Comparison of ENCODE assay signal across 14 cellular contexts in the genomic region with DNA sequence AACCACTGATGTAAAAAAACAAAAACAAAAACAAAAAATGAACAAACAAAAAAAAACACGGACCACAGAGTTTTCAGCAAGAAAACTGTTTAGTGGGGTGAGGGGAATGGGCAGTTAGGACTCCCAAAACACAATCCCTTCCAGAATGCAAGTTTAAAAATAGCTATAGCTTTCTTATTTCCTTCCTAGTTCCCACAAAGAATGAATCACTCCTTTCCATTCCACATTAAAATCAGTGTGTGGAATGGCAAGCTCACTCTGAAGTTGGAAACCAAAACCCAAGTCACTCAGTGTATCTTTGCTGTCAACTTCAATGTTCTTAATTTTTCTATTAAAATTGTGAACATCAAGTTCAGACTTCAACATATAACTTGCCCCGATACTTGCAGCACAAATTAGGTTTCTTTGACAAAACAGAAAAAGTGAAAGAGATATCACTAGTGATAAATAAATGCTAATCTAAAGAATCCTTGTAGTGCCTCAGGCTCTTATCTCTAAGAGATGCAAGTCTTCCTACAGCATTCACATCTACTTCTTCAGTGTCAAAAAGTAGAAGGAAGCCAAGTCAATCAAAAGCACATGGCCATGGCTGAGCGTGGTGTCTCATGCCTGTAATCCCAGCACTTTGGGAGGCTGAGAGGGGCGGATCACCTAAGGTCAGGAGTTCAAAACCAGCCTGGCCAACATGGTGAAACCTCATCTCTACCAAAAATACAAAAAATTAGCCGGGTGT. TPM values are rescaled to one million over a fixed set of nuclear protein-coding genes. Genes with fewer than 3 reads are reported as not detected.
DNase-seq lines count a peak whose midpoint lies in the region; ATAC-seq and TF ChIP-seq lines count a peak whose summit lies in the region.
"Had no signal": no experiment of that assay in that cellular context is flagged by ENCODE, and none has a peak within 500 bp of the region (broad histone marks: within the 10 kb centered on the region; RNA-seq: fewer than 3 reads in every experiment).

No MANE protein-coding gene starts in this region.

- peak overlapping the region; percentile 72 to 77 for H3K27ac ChIP-seq in ascending aorta
- peak overlapping the region in 2 of 3 donors; percentile 25 to 35 for H3K27ac ChIP-seq in thyroid gland

- no peaks in the 10 kb centered on the region for H3K27me3 Mint-ChIP-seq in activated naive CD8-positive, alpha-beta T cell
- no peaks in the 10 kb centered on the region for H3K27me3 Mint-ChIP-seq in activated naive CD8-positive, alpha-beta T cell treated with anti-CD3 and anti-CD28 coated beads for 36 hours
- H3K27me3 Mint-ChIP-seq: activated naive CD8-positive, alpha-beta T cell treated with anti-CD3 and anti-CD28 coated beads, Interleukin-2, amount 10 ng/mL, durations not matched to agents 7 days and 5 days; naive thymus-derived CD8-positive, alpha-beta T cell had no signal

- H3K36me3 ChIP-seq in ascending aorta (peaks cover 0 to 9% of the 10 kb centered on the region in 2 donors), thyroid gland (no peaks in the 10 kb centered on the region), BE2C (peaks cover 18% of the 10 kb centered on the region)

- no peak for ATAC-seq in GM18517 (IDR thresholded peaks at IDR 0.05; ENCODE audit: unreplicated experiment)
- ATAC-seq: activated CD8-positive, alpha-beta T cell treated with anti-CD3 and anti-CD28 coated beads, Interleukin-2, amount 10 ng/mL, durations not matched to agents 7 days and 5 days; naive thymus-derived CD8-positive, alpha-beta T cell; Panc1 had no signal

- peaks cover 0 to 24% of the 10 kb centered on the region in 2 donors for H3K4me1 ChIP-seq in ascending aorta
- peaks cover 4 to 20% of the 10 kb centered on the region in 2 donors for H3K4me1 ChIP-seq in thyroid gland
- no peaks in the 10 kb centered on the region for H3K4me1 ChIP-seq in BE2C

- H3K27me3 ChIP-seq in ascending aorta (no peaks in the 10 kb centered on the region), thyroid gland (no peaks in the 10 kb centered on the region), BE2C (no peaks in the 10 kb centered on the region)
- H3K27me3 ChIP-seq: upper lobe of left lung had no signal

- DNase-seq in activated naive CD8-positive, alpha-beta T cell treated with anti-CD3 and anti-CD28 coated beads for 36 hours: no peak
- no peak for DNase-seq in ascending aorta (ENCODE audit: low spot score in 2 of 2)
- DNase-seq in iris pigment epithelial cell (ENCODE audit: low read depth): peak; percentile 61
- DNase-seq in thyroid gland: no peak
- no peak for DNase-seq in NCI-H510A (lab: John Stamatoyannopoulos, UW)
- DNase-seq in BE2C: no peak
- DNase-seq: activated CD8-positive, alpha-beta T cell treated with anti-CD3 and anti-CD28 coated beads, Interleukin-2, amount 10 ng/mL, durations not matched to agents 7 days and 5 days; activated naive CD8-positive, alpha-beta T cell treated with anti-CD3 and anti-CD28 coated beads, Interleukin-2, amount 10 ng/mL, durations not matched to agents 7 days and 5 days; DMS79 treated with DMSO at 0.1 percent for 48 hours; naive thymus-derived CD8-positive, alpha-beta T cell; upper lobe of left lung had no signal

- peaks cover 5% of the 10 kb centered on the region for H3K36me3 Mint-ChIP-seq in activated naive CD8-positive, alpha-beta T cell
- peaks cover 15% of the 10 kb centered on the region for H3K36me3 Mint-ChIP-seq in activated naive CD8-positive, alpha-beta T cell treated with anti-CD3 and anti-CD28 coated beads for 36 hours

- WGBS in thyroid gland, 2 donors: 85 to 92% methylated on average over 5 of the region's 5 CpGs

- no peaks in the 10 kb centered on the region for H3K9me3 Mint-ChIP-seq in activated naive CD8-positive, alpha-beta T cell (ENCODE audit: low read depth)
- no peaks in the 10 kb centered on the region for H3K9me3 Mint-ChIP-seq in activated naive CD8-positive, alpha-beta T cell treated with anti-CD3 and anti-CD28 coated beads for 36 hours
- H3K9me3 Mint-ChIP-seq: activated naive CD8-positive, alpha-beta T cell treated with anti-CD3 and anti-CD28 coated beads, Interleukin-2, amount 10 ng/mL, durations not matched to agents 7 days and 5 days; naive thymus-derived CD8-positive, alpha-beta T cell had no signal

- H3K4me3 Mint-ChIP-seq in activated naive CD8-positive, alpha-beta T cell: no peak overlapping the region
- H3K4me3 Mint-ChIP-seq in activated naive CD8-positive, alpha-beta T cell treated with anti-CD3 and anti-CD28 coated beads for 36 hours: no peak overlapping the region
- H3K4me3 Mint-ChIP-seq: activated CD8-positive, alpha-beta T cell treated with anti-CD3 and anti-CD28 coated beads, Interleukin-2, amount 10 ng/mL, durations not matched to agents 7 days and 5 days; activated naive CD8-positive, alpha-beta T cell treated with anti-CD3 and anti-CD28 coated beads, Interleukin-2, amount 10 ng/mL, durations not matched to agents 7 days and 5 days had no signal

- peak overlapping the region; percentile 28 for H3K27ac Mint-ChIP-seq in activated naive CD8-positive, alpha-beta T cell
- H3K27ac Mint-ChIP-seq in activated naive CD8-positive, alpha-beta T cell treated with anti-CD3 and anti-CD28 coated beads for 36 hours: no peak overlapping the region
- H3K27ac Mint-ChIP-seq: activated CD8-positive, alpha-beta T cell treated with anti-CD3 and anti-CD28 coated beads, Interleukin-2, amount 10 ng/mL, durations not matched to agents 7 days and 5 days; activated naive CD8-positive, alpha-beta T cell treated with anti-CD3 and anti-CD28 coated beads, Interleukin-2, amount 10 ng/mL, durations not matched to agents 7 days and 5 days had no signal

- no peaks in the 10 kb centered on the region for H3K9me3 ChIP-seq in ascending aorta
- no peaks in the 10 kb centered on the region for H3K9me3 ChIP-seq in thyroid gland
- H3K9me3 ChIP-seq in BE2C: no peaks in the 10 kb centered on the region
- H3K9me3 ChIP-seq: upper lobe of left lung had no signal

- intact Hi-C loops in ascending aorta (cut with DNase I) (loop anchor here (5.0 kb wide), 1 partner anchor 50 kb away; no protein-coding TSS in a partner anchor), thyroid gland (cut with DNase I) (loop anchor here (10.0 kb wide), 1 partner anchor 67 kb away; no protein-coding TSS in a partner anchor)

- H3K4me1 Mint-ChIP-seq in activated naive CD8-positive, alpha-beta T cell (ENCODE audit: low read depth): peaks cover 34% of the 10 kb centered on the region
- H3K4me1 Mint-ChIP-seq in activated naive CD8-positive, alpha-beta T cell treated with anti-CD3 and anti-CD28 coated beads for 36 hours: peaks cover 31% of the 10 kb centered on the region

- no peak overlapping the region for H3K4me3 ChIP-seq in ascending aorta
- no peak overlapping the region for H3K4me3 ChIP-seq in thyroid gland (replicated peaks in 1 of 3)
- H3K4me3 ChIP-seq in BE2C (ENCODE audit: low read depth, low read length): no peak overlapping the region
- H3K4me3 ChIP-seq: upper lobe of left lung had no signal

- no peak for TF ChIP-seq POLR2A in thyroid gland (IDR thresholded peaks at IDR 0.05)

- TF ChIP-seq CTCF in ascending aorta (IDR thresholded peaks at IDR 0.05) (no peak), thyroid gland (IDR thresholded peaks at IDR 0.05) (no peak), BE2C (IDR thresholded peaks at IDR 0.05; ENCODE audit: low read depth, low read length) (no peak)

RNA-seq across cellular contexts. Expression of gene TOR3A, which starts 45.5 kb away (rescaled TPM):
- total RNA-seq in activated naive CD8-positive, alpha-beta T cell treated with anti-CD3 and anti-CD28 coated beads for 36 hours: 10 to 100 TPM; 40.1 to 41.1 TPM
- 109 TPM for total RNA-seq in ascending aorta
- total RNA-seq in thyroid gland: 10 to 100 TPM; 30.0 to 57.4 (median 45.2) TPM
- 41.9 TPM for polyA plus RNA-seq in BE2C (2012; ENCODE audit: insufficient read depth, insufficient read length, low read depth)
